ENCODE assay signal across 26 cellular contexts in the genomic region with DNA sequence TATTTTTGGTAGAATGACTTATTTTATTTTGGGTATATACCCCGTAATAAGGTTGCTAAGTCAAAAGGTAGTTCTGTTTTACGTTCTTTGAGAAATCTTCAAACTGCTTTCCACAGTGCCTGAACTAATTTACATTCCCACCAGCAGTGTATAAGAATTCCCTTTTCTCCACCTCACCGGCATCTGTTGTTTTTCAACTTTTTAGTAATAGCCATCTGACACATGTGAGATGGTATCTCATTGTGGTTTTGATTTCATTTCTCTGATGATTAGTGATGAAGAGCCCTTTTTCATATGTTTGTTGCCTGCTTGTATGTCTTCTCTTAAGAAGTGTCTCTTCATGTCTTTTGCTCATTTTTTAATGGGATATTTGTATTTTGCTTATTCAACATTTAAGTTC.
"Had no signal": no experiment of that assay in that cellular context is flagged by ENCODE, and none has a peak within 500 bp of the region (broad histone marks: within the 10 kb centered on the region; RNA-seq: fewer than 3 reads in every experiment).

No MANE protein-coding gene starts in this region.

- FAIRE-seq: endothelial cell of umbilical vein, islet of Langerhans, urothelium cell line had no signal

- H3K4me2 ChIP-seq: neural progenitor cell had no signal

- DNase-seq: colonic mucosa; effector CD8-positive, alpha-beta T cell; endodermal cell; foreskin melanocyte; glutamatergic neuron; heart right ventricle; hippocampal formation; left cardiac atrium; left lung; mesendoderm; midbrain; naive thymus-derived CD4-positive, alpha-beta T cell; spleen; stimulated activated CD4-positive, alpha-beta T cell treated with anti-CD3 and anti-CD28 coated beads, Interleukin-4, amount 100 ng/mL, for 4 hours; stimulated activated naive CD8-positive, alpha-beta T cell treated with anti-CD3 and anti-CD28 coated beads, Interleukin-15, Interleukin-2, amounts not matched to agents 100 U/mL and 50 U/mL, for 24 hours; substantia nigra; testis; tibial artery had no signal

- H2AFZ ChIP-seq: neural progenitor cell, parathyroid adenoma had no signal

- H3K9me3 ChIP-seq: colonic mucosa, esophagus muscularis mucosa, heart right ventricle, prostate gland, right atrium auricular region, testis, tibial artery had no signal

- H3K9ac ChIP-seq: neural progenitor cell, parathyroid adenoma had no signal

- H3K27me3 ChIP-seq: colonic mucosa, esophagus muscularis mucosa, heart right ventricle, left lung, neural progenitor cell, right atrium auricular region, spleen, testis, tibial artery had no signal

- H3K27ac ChIP-seq: colonic mucosa, esophagus muscularis mucosa, heart right ventricle, left lung, neural progenitor cell, parathyroid adenoma, prostate gland, right atrium auricular region, spleen, testis, tibial artery had no signal

- H3K36me3 ChIP-seq: colonic mucosa, esophagus muscularis mucosa, heart right ventricle, left lung, neural progenitor cell, prostate gland, right atrium auricular region, spleen, tibial artery had no signal

- H3K79me2 ChIP-seq: parathyroid adenoma had no signal

- H3K4me1 ChIP-seq: colonic mucosa, esophagus muscularis mucosa, heart right ventricle, left lung, neural progenitor cell, parathyroid adenoma, prostate gland, right atrium auricular region, spleen, testis, tibial artery had no signal

- H3K4me3 ChIP-seq: colonic mucosa, esophagus muscularis mucosa, heart right ventricle, left lung, neural progenitor cell, prostate gland, right atrium auricular region, spleen, testis, tibial artery had no signal
